ENCODE assay signal across 20 cellular contexts in the genomic region with DNA sequence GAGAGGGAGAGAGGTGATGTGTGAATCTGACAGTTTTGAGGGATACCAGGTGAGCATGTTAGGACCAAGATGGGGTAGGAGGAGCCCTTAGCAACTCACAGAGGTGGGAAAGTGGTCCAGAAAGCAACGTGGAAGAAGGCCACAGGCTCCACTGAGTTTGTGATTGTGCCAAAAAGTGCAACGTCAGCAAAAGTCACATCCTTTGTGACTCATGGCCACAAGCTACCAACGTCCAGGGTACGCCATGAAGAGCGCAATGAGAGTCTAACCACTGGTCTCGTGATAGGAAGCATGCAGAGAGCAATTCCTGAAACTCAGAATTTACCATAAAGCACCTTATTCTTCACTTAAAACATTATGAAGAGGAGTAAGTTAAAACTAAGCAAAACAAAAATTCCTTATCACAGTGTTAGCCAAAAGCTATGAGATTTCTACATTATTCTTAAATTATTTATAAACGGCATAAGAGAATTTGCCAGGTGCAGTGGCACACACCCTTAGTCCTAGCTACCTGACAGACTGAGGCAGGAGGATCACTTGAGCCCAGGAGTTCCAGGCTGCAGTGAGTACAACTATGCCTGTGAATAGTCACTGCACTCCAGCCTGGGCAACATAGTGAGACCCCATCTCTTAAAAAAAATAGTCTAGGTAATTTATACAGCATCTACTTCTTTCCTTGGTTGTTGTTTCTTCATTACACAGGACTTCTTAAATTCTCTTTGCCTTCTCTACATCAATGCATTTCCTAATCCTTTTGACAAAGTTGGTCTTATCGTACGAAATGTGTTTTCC. TPM values are rescaled to one million over a fixed set of nuclear protein-coding genes. Genes with fewer than 3 reads are reported as not detected.
DNase-seq lines count a peak whose midpoint lies in the region; ATAC-seq and TF ChIP-seq lines count a peak whose summit lies in the region.
"Had no signal": no experiment of that assay in that cellular context is flagged by ENCODE, and none has a peak within 500 bp of the region (broad histone marks: within the 10 kb centered on the region; RNA-seq: fewer than 3 reads in every experiment).

No MANE protein-coding gene starts in this region.

- H3K36me3 ChIP-seq in left ventricle myocardium inferior = no peaks in the 10 kb centered on the region
- no peaks in the 10 kb centered on the region for H3K36me3 ChIP-seq in fibroblast of lung (ENCODE audit: control insufficient read depth, insufficient read depth, low read length)

- H3K4me2 ChIP-seq in fibroblast of lung (ENCODE audit: extremely low read depth, insufficient read depth, low read length) = peak overlapping the region; percentile 65
- H3K4me2 ChIP-seq: GM23338, KMS-11, SK-N-SH had no signal

- H3K9me3 ChIP-seq in left ventricle myocardium inferior (replicated peaks) (no peaks in the 10 kb centered on the region), fibroblast of lung (ENCODE audit: control insufficient read depth, insufficient read depth, low read depth, low read length) (no peaks in the 10 kb centered on the region)
- H3K9me3 ChIP-seq: SK-N-SH had no signal

- no peak for TF ChIP-seq CTCF in left ventricle myocardium inferior (IDR thresholded peaks at IDR 0.05; ENCODE audit: borderline replicate concordance)
- TF ChIP-seq CTCF in WTC11 (IDR thresholded peaks at IDR 0.05) = no peak
- no peak for TF ChIP-seq CTCF in fibroblast of lung (conservative IDR thresholded peaks at IDR 0.05 in 1 of 2, IDR thresholded peaks at IDR 0.05 in 1 of 2; ENCODE audit: low read depth in 1 of 2, low read length in 2 of 2)

- ATAC-seq in WTC11 (no peak), left lobe of liver (no peak)
- ATAC-seq: GM23338 had no signal

- no peak for DNase-seq in left ventricle myocardium inferior
- DNase-seq in cardiac septum (ENCODE audit: low spot score) = no peak
- no peak for DNase-seq in WTC11 (ENCODE audit: low spot score)
- DNase-seq in fibroblast of lung (ENCODE audit: low read depth in 2 of 2) = no peak
- DNase-seq in substantia nigra (lab: John Stamatoyannopoulos, UW) = no peak
- DNase-seq in left lobe of liver (ENCODE audit: low spot score) = no peak
- DNase-seq in NCI-H2081 treated with DMSO at 0.1 percent for 48 hours (lab: John Stamatoyannopoulos, UW) = no peak
- no peak for DNase-seq in HEK293T (ENCODE audit: extremely low spot score)
- DNase-seq: 8988T; Calu3; CD4-positive, alpha-beta T cell; GF-D8; NCI-H187 treated with DMSO at 0.1 percent for 48 hours; NCI-H526; SHP77; SK-N-SH had no signal

- H3K79me2 ChIP-seq in fibroblast of lung (ENCODE audit: control insufficient read depth, insufficient read depth, low read length) = no peaks in the 10 kb centered on the region

- intact Hi-C loops in left ventricle myocardium inferior (cut with micrococcal nuclease) (no loop called here), cardiac septum (cut with DNase I) (no loop called here)

- CTCF ChIA-PET in WTC11 (lab: Charles Lee) = no interaction called here
- CTCF ChIA-PET in HEK293T (lab: Yijun Ruan, JAX) = no interaction called here

- peaks cover 30% of the 10 kb centered on the region for H3K4me1 ChIP-seq in left ventricle myocardium inferior
- H3K4me1 ChIP-seq in fibroblast of lung (ENCODE audit: control insufficient read depth, extremely low read depth, insufficient read depth, low read length) = peaks cover 13% of the 10 kb centered on the region

- H3K4me3 Mint-ChIP-seq in WTC11 = no peak overlapping the region
- H3K4me3 Mint-ChIP-seq: B cell; CD4-positive, alpha-beta T cell; GM23338 had no signal

- H3K27me3 ChIP-seq in left ventricle myocardium inferior (ENCODE audit: low read depth) (no peaks in the 10 kb centered on the region), fibroblast of lung (ENCODE audit: control insufficient read depth, insufficient read depth, low read length) (no peaks in the 10 kb centered on the region)

- H3K9me3 Mint-ChIP-seq in WTC11 = no peaks in the 10 kb centered on the region
- H3K9me3 Mint-ChIP-seq: CD4-positive, alpha-beta T cell; GM23338 had no signal

- no peaks in the 10 kb centered on the region for H3K27me3 Mint-ChIP-seq in WTC11 (ENCODE audit: low read depth)
- H3K27me3 Mint-ChIP-seq: CD4-positive, alpha-beta T cell had no signal

- H3K4me1 Mint-ChIP-seq in WTC11 = peaks cover 16% of the 10 kb centered on the region
- H3K4me1 Mint-ChIP-seq: B cell had no signal

- H3K27ac ChIP-seq in left ventricle myocardium inferior (replicated peaks) = peak overlapping the region; percentile 65
- no peak overlapping the region for H3K27ac ChIP-seq in fibroblast of lung (ENCODE audit: insufficient read depth, low read length)
- H3K27ac ChIP-seq in substantia nigra (ENCODE audit: low read depth, low read length, poor library complexity, severe bottlenecking) = peak overlapping the region; percentile 92
- H3K27ac ChIP-seq: KMS-11 had no signal

- H4K20me1 ChIP-seq in fibroblast of lung (ENCODE audit: control insufficient read depth, extremely low read depth, insufficient read depth, low read length) = no peaks in the 10 kb centered on the region

- no peak overlapping the region for H3K4me3 ChIP-seq in left ventricle myocardium inferior
- H3K4me3 ChIP-seq in fibroblast of lung (replicated peaks in 1 of 4; ENCODE audit: control extremely low read depth in 1 of 4, insufficient read depth in 1 of 4, low read depth in 3 of 4, low read length in 4 of 4) = no peak overlapping the region
- H3K4me3 ChIP-seq: GM12878, GM23338 had no signal

- no peak overlapping the region for H3K9ac ChIP-seq in fibroblast of lung (ENCODE audit: insufficient read depth, low read length)
- H3K9ac ChIP-seq: KMS-11, SK-N-SH had no signal

- no peaks in the 10 kb centered on the region for H3K36me3 Mint-ChIP-seq in WTC11

- H2AFZ ChIP-seq in fibroblast of lung (ENCODE audit: low read length) = no peak overlapping the region

- H3K27ac Mint-ChIP-seq in WTC11 = no peak overlapping the region
- H3K27ac Mint-ChIP-seq: B cell; CD4-positive, alpha-beta T cell; GM23338 had no signal

- POLR2A ChIA-PET in WTC11 (lab: Charles Lee) = no interaction called here
- POLR2A ChIA-PET in HEK293T (lab: Yijun Ruan, JAX) = no interaction called here

TF ChIP-seq in WTC11, 78 proteins besides CTCF, POLR2A, EP300 and RAD21:
- TF ChIP-seq ZNF121 (CRISPR knock-in tag; IDR thresholded peaks at IDR 0.05) (peak; percentile 81; the same call in 1 of the 2 replicates), NFATC4 (CRISPR knock-in tag; IDR thresholded peaks at IDR 0.05) (no peak)

TF ChIP-seq in HEK293T, 16 proteins besides CTCF, POLR2A, EP300 and RAD21:
- no peak for TF ChIP-seq ELF4 (IDR thresholded peaks at IDR 0.05)
- no peak for TF ChIP-seq BHLHE40 (IDR thresholded peaks at IDR 0.05; ENCODE audit: borderline replicate concordance)
- TF ChIP-seq FOXM1 (IDR thresholded peaks at IDR 0.05; ENCODE audit: borderline replicate concordance) = no peak
- TF ChIP-seq HDGF (IDR thresholded peaks at IDR 0.05; ENCODE audit: borderline replicate concordance) = no peak
- no peak for TF ChIP-seq TARDBP (IDR thresholded peaks at IDR 0.05)
- no peak for TF ChIP-seq CTBP1 (IDR thresholded peaks at IDR 0.05; ENCODE audit: borderline replicate concordance)
- TF ChIP-seq PKNOX1 (IDR thresholded peaks at IDR 0.05) = no peak
- no peak for TF ChIP-seq FOXK2 (IDR thresholded peaks at IDR 0.05)
- TF ChIP-seq ZNF384 (IDR thresholded peaks at IDR 0.05) = no peak
- no peak for TF ChIP-seq FOXA1 (IDR thresholded peaks at IDR 0.05)
- TF ChIP-seq NFRKB (IDR thresholded peaks at IDR 0.05) = no peak
- TF ChIP-seq ARNT (IDR thresholded peaks at IDR 0.05) = no peak
- TF ChIP-seq SP1 (IDR thresholded peaks at IDR 0.05) = no peak
- no peak for TF ChIP-seq SUZ12 (IDR thresholded peaks at IDR 0.05)
- TF ChIP-seq L3MBTL2 (conservative IDR thresholded peaks at IDR 0.05) = no peak
- no peak for TF ChIP-seq LEF1 (IDR thresholded peaks at IDR 0.05; ENCODE audit: borderline replicate concordance)

RNA-seq across cellular contexts. Expression of gene COLGALT2, which starts 55.2 kb away (rescaled TPM):
- total RNA-seq in left ventricle myocardium inferior = 4.3 TPM
- 7.5 TPM for total RNA-seq in cardiac septum
- 1.5 to 2.1 TPM (median 1.5 TPM) in 3 replicates for total RNA-seq in WTC11 (2021)
- total RNA-seq in fibroblast of lung = 2.3 and 6.8 TPM in 2 replicates
- polyA plus RNA-seq in fibroblast of lung = 4.3 and 5.7 TPM in 2 replicates
- polyA plus RNA-seq in fibroblast of lung (2012) = 3.7 and 4.4 TPM in 2 replicates
- polyA minus RNA-seq in fibroblast of lung (ENCODE audit: low replicate concordance) = 4.6 and 10.3 TPM in 2 replicates
- 0.15 TPM for total RNA-seq in left lobe of liver
